Comparison of ENCODE assay signal across 18 cellular contexts in the genomic region with DNA sequence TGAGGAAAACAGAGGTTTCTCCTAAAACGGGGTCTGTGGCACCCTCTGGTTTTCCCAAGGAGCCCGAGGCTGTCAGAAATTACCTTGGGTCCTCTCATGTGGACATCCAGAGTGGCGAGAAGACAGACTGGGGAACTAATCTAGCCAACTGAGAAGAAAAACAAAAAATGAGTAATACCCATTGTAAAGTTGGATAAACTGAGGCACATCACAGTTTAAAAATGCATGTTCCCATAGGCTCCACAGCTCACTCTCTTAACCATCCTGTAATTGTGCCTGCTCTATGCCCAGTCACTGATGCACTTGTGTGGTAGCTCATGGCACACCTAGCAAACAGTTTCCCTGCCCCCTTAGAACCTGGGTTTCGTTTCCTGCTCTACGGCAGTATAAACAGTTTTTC. TPM values are rescaled to one million over a fixed set of nuclear protein-coding genes. Genes with fewer than 3 reads are reported as not detected.
A peak's percentile ranks its signal among the peaks of the same experiment; 100 is the strongest.
DNase-seq lines count a peak whose midpoint lies in the region; ATAC-seq and TF ChIP-seq lines count a peak whose summit lies in the region.
"Had no signal": no experiment of that assay in that cellular context is flagged by ENCODE, and none has a peak within 500 bp of the region (broad histone marks: within the 10 kb centered on the region; RNA-seq: fewer than 3 reads in every experiment).

No MANE protein-coding gene starts in this region.

- CTCF ChIA-PET in T-cell (lab: Charles Lee), result interaction anchor here in 1 of 2 donors (0.7 kb wide), 2 partner anchors 36 to 46 kb away, joined by 3 read pairs; no protein-coding TSS in a partner anchor

- peaks cover 4% of the 10 kb centered on the region for H3K36me3 Mint-ChIP-seq in natural killer cell
- H3K36me3 Mint-ChIP-seq in natural killer cell treated with Interleukin-12 subunit alpha and Interleukin-12 subunit beta and Interleukin-15 and Interleukin-18, amount 100 ng/mL, for 72 hours, result peaks cover 31% of the 10 kb centered on the region
- peaks cover 64% of the 10 kb centered on the region for H3K36me3 Mint-ChIP-seq in T-cell
- H3K36me3 Mint-ChIP-seq in memory B cell, result peaks cover 36% of the 10 kb centered on the region

- H3K27ac Mint-ChIP-seq in natural killer cell (peak overlapping the region in 1 of 2 donors; percentile 60), T-cell (peak overlapping the region; percentile 55 to 61), memory B cell (no peak overlapping the region)
- H3K27ac Mint-ChIP-seq in natural killer cell treated with Interleukin-12 subunit alpha and Interleukin-12 subunit beta and Interleukin-15 and Interleukin-18, amount 100 ng/mL, for 72 hours, result no peak overlapping the region

- ATAC-seq in natural killer cell (no peak), T-cell (replicated peaks in 1 of 4) (no peak), memory B cell (ENCODE audit: low read depth) (peak; percentile 30)
- no peak for ATAC-seq in natural killer cell treated with Interleukin-12 subunit alpha and Interleukin-12 subunit beta and Interleukin-15 and Interleukin-18, amount 100 ng/mL, for 72 hours

- TF ChIP-seq CTCF in natural killer cell (IDR thresholded peaks at IDR 0.05), result no peak

- H3K4me1 Mint-ChIP-seq in natural killer cell (peaks cover 69 to 85% of the 10 kb centered on the region in 2 donors), T-cell (peaks cover 38 to 58% (median 54%) of the 10 kb centered on the region in 3 donors), memory B cell (peaks cover 24% of the 10 kb centered on the region)
- peaks cover 57 to 61% of the 10 kb centered on the region in 2 donors for H3K4me1 Mint-ChIP-seq in natural killer cell treated with Interleukin-12 subunit alpha and Interleukin-12 subunit beta and Interleukin-15 and Interleukin-18, amount 100 ng/mL, for 72 hours (ENCODE audit: low read depth in 2 of 2)

- DNase-seq in natural killer cell (no peak), T-cell (no peak), memory B cell (ENCODE audit: low spot score in 2 of 2) (no peak), KG1 (lab: John Stamatoyannopoulos, UW) (no peak), HCEC 1CT (no peak), HUDEP-2 (lab: John Stamatoyannopoulos, UW; ENCODE audit: unreplicated experiment in 76 of 76) (no peak), NOMO-1 treated with DMSO at 0.1 percent for 48 hours (lab: John Stamatoyannopoulos, UW; ENCODE audit: unreplicated experiment) (no peak)
- DNase-seq in natural killer cell treated with Interleukin-12 subunit alpha and Interleukin-12 subunit beta and Interleukin-15 and Interleukin-18, amount 100 ng/mL, for 72 hours (ENCODE audit: low spot score), result no peak
- DNase-seq: DMS 273 treated with DMSO at 0.1 percent for 48 hours, DND-41, KBM-7, NCI-H1417, NCI-H187, NCI-H2227 treated with DMSO at 0.1 percent for 48 hours, NCI-H510A treated with DMSO at 0.1 percent for 48 hours, NCI-H774, OCI-M1, SHP77 treated with DMSO at 0.1 percent for 48 hours had no signal

- H3K27me3 Mint-ChIP-seq in natural killer cell (ENCODE audit: low read depth in 2 of 2), result no peaks in the 10 kb centered on the region
- no peaks in the 10 kb centered on the region for H3K27me3 Mint-ChIP-seq in natural killer cell treated with Interleukin-12 subunit alpha and Interleukin-12 subunit beta and Interleukin-15 and Interleukin-18, amount 100 ng/mL, for 72 hours
- H3K27me3 Mint-ChIP-seq in T-cell, result no peaks in the 10 kb centered on the region
- no peaks in the 10 kb centered on the region for H3K27me3 Mint-ChIP-seq in memory B cell

- intact Hi-C loops in natural killer cell (cut with micrococcal nuclease), result no loop called here

- H3K4me3 Mint-ChIP-seq in natural killer cell (peak overlapping the region; percentile 88), T-cell (peak overlapping the region in 1 of 3 donors; percentile 13), memory B cell (no peak overlapping the region)
- no peak overlapping the region for H3K4me3 Mint-ChIP-seq in natural killer cell treated with Interleukin-12 subunit alpha and Interleukin-12 subunit beta and Interleukin-15 and Interleukin-18, amount 100 ng/mL, for 72 hours

- peaks cover 0 to 2% of the 10 kb centered on the region in 2 donors for H3K9me3 Mint-ChIP-seq in natural killer cell
- no peaks in the 10 kb centered on the region for H3K9me3 Mint-ChIP-seq in natural killer cell treated with Interleukin-12 subunit alpha and Interleukin-12 subunit beta and Interleukin-15 and Interleukin-18, amount 100 ng/mL, for 72 hours
- H3K9me3 Mint-ChIP-seq in T-cell, result no peaks in the 10 kb centered on the region
- no peaks in the 10 kb centered on the region for H3K9me3 Mint-ChIP-seq in memory B cell

- POLR2A ChIA-PET in T-cell (lab: Charles Lee), result interaction anchor here in 1 of 2 donors (0.7 kb wide), 1 partner anchor 270 kb away, joined by 4 read pairs; no protein-coding TSS in a partner anchor

RNA-seq across cellular contexts. Expression of a gene that starts 15.2 kb away (rescaled TPM):
- total RNA-seq in natural killer cell, result 10 to 100 TPM; 37.8 to 66.5 (median 44.7) TPM
- total RNA-seq in natural killer cell treated with Interleukin-12 subunit alpha and Interleukin-12 subunit beta and Interleukin-15 and Interleukin-18, amount 100 ng/mL, for 72 hours, result 10 to 100 TPM; 30.8 to 44.3 TPM
- total RNA-seq in T-cell, result 100 to 1,000 TPM in 1 of 5 donors, 10 to 100 TPM in 4; 40.5 to 105 (median 68.0) TPM

RNA-seq across cellular contexts. Expression of a gene that starts 31.5 kb away (rescaled TPM):
- total RNA-seq in natural killer cell (10 to 100 TPM; 61.4 to 75.9 (median 70.7) TPM), T-cell (10 to 100 TPM; 61.5 to 97.8 (median 78.8) TPM)
- 10 to 100 TPM; 60.5 to 88.0 TPM for total RNA-seq in natural killer cell treated with Interleukin-12 subunit alpha and Interleukin-12 subunit beta and Interleukin-15 and Interleukin-18, amount 100 ng/mL, for 72 hours

RNA-seq across cellular contexts. Expression of a gene that starts 48.1 kb away (rescaled TPM):
- total RNA-seq in natural killer cell (10 to 100 TPM in 1 of 3 donors, 1 to 10 TPM in 2; 6.1 to 11.3 (median 7.9) TPM), T-cell (10 to 100 TPM; 14.0 to 21.7 (median 18.0) TPM)
- total RNA-seq in natural killer cell treated with Interleukin-12 subunit alpha and Interleukin-12 subunit beta and Interleukin-15 and Interleukin-18, amount 100 ng/mL, for 72 hours, result 10 to 100 TPM; 17.5 to 24.4 TPM

Comparison
In these comparisons a context has a peak if more than half of its experiments do, and no peak if none do; other contexts are left out.
1. H3K27ac Mint-ChIP-seq: peak in T-cell (2 of 2); none in natural killer cell treated with Interleukin-12 subunit alpha and Interleukin-12 subunit beta and Interleukin-15 and Interleukin-18, amount 100 ng/mL, for 72 hours (0 of 2) and memory B cell (single experiment).